ENCODE assay signal across 8 cellular contexts in genomic region chr10:98133075-98133752, GRCh38. TPM values are rescaled to one million over a fixed set of nuclear protein-coding genes. Genes with fewer than 3 reads are reported as not detected.
A peak's percentile ranks its signal among the peaks of the same experiment; 100 is the strongest.
DNase-seq lines count a peak whose midpoint lies in the region; ATAC-seq and TF ChIP-seq lines count a peak whose summit lies in the region.
"Not testable (repeated sequence)": the region's sequence is repeated elsewhere in the genome, so short reads cannot be mapped to it uniquely, and the experiment has no call there.

No MANE protein-coding gene starts in this region.

- not testable (repeated sequence) for H3K27me3 ChIP-seq in DND-41 (ENCODE audit: insufficient read depth, low read length, poor library complexity)

- peaks cover 38% of the 10 kb centered on the region for H3K4me1 ChIP-seq in DND-41 (ENCODE audit: insufficient read depth, low read length)

- H3K9me3 Mint-ChIP-seq in activated CD8-positive, alpha-beta T cell treated with anti-CD3 and anti-CD28 coated beads for 36 hours; immature natural killer cell; stimulated activated naive CD8-positive, alpha-beta T cell treated with anti-CD3 and anti-CD28 coated beads, Interleukin-15, amount 100 ng/mL, for 72 hours: not testable (repeated sequence)

- H3K9ac ChIP-seq in DND-41 (ENCODE audit: low read depth, low read length) = not testable (repeated sequence)

- CTCF ChIA-PET in activated CD8-positive, alpha-beta T cell treated with anti-CD3 and anti-CD28 coated beads for 36 hours (lab: Charles Lee) = interaction anchor here (1.6 kb wide), 1 partner anchor 177 kb away, joined by 4 read pairs; no protein-coding TSS in a partner anchor

- peak overlapping the region; percentile 18 for H3K4me3 Mint-ChIP-seq in activated CD8-positive, alpha-beta T cell treated with anti-CD3 and anti-CD28 coated beads for 36 hours
- peak overlapping the region in 4 of 5 donors; percentile 53 to 78 (median 68) for H3K4me3 Mint-ChIP-seq in immature natural killer cell
- H3K4me3 Mint-ChIP-seq in stimulated activated naive CD8-positive, alpha-beta T cell treated with anti-CD3 and anti-CD28 coated beads, Interleukin-15, amount 100 ng/mL, for 72 hours = peak overlapping the region; percentile 27 to 67

- not testable (repeated sequence) for H3K27ac ChIP-seq in DND-41 (ENCODE audit: low read length)

- H3K4me1 Mint-ChIP-seq in activated CD8-positive, alpha-beta T cell treated with anti-CD3 and anti-CD28 coated beads for 36 hours (ENCODE audit: low read depth) = peaks cover 38% of the 10 kb centered on the region
- peaks cover 32 to 42% of the 10 kb centered on the region in 2 donors for H3K4me1 Mint-ChIP-seq in immature natural killer cell
- H3K4me1 Mint-ChIP-seq in stimulated activated naive CD8-positive, alpha-beta T cell treated with anti-CD3 and anti-CD28 coated beads, Interleukin-15, amount 100 ng/mL, for 72 hours = peaks cover 48% of the 10 kb centered on the region

- H3K79me2 ChIP-seq in DND-41 (ENCODE audit: insufficient read depth, low read length) = peaks cover 38% of the 10 kb centered on the region

- intact Hi-C loops in activated CD8-positive, alpha-beta T cell treated with anti-CD3 and anti-CD28 coated beads for 36 hours (cut with micrococcal nuclease) = not testable (repeated sequence)

- POLR2A ChIA-PET in activated CD8-positive, alpha-beta T cell treated with anti-CD3 and anti-CD28 coated beads for 36 hours (lab: Charles Lee) = interaction anchor here (1.2 kb wide), 1 partner anchor 64 kb away, joined by 4 read pairs; no protein-coding TSS in a partner anchor

- H3K27me3 Mint-ChIP-seq in activated CD8-positive, alpha-beta T cell treated with anti-CD3 and anti-CD28 coated beads for 36 hours; immature natural killer cell (ENCODE audit: low read depth in 3 of 3); stimulated activated naive CD8-positive, alpha-beta T cell treated with anti-CD3 and anti-CD28 coated beads, Interleukin-15, amount 100 ng/mL, for 72 hours: not testable (repeated sequence)

- not testable (repeated sequence) for DNase-seq in DND-41; activated CD8-positive, alpha-beta T cell treated with anti-CD3 and anti-CD28 coated beads for 36 hours; immature natural killer cell; stimulated activated naive CD8-positive, alpha-beta T cell treated with anti-CD3 and anti-CD28 coated beads, Interleukin-15, amount 100 ng/mL, for 72 hours
- peak; percentile 57 for DNase-seq in MV-4-11 (lab: John Stamatoyannopoulos, UW)

- H4K20me1 ChIP-seq in DND-41 (ENCODE audit: insufficient read depth, low read length) = not testable (repeated sequence)

- H3K4me2 ChIP-seq in DND-41 (ENCODE audit: insufficient read depth, low read length) = not testable (repeated sequence)

- H3K27ac Mint-ChIP-seq in activated CD8-positive, alpha-beta T cell treated with anti-CD3 and anti-CD28 coated beads for 36 hours = peak overlapping the region; percentile 73
- H3K27ac Mint-ChIP-seq in immature natural killer cell = peak overlapping the region in 3 of 6 donors; percentile 7 to 91 (median 25)
- H3K27ac Mint-ChIP-seq in stimulated activated naive CD8-positive, alpha-beta T cell treated with anti-CD3 and anti-CD28 coated beads, Interleukin-15, amount 100 ng/mL, for 72 hours = not testable (repeated sequence)

- H3K4me3 ChIP-seq in DND-41 (ENCODE audit: low read depth in 1 of 2, low read length in 2 of 2) = not testable (repeated sequence)

- not testable (repeated sequence) for TF ChIP-seq CTCF in DND-41 (IDR thresholded peaks at IDR 0.05; ENCODE audit: borderline replicate concordance, extremely low read depth, low read length, poor library complexity, severe bottlenecking); activated CD8-positive, alpha-beta T cell treated with anti-CD3 and anti-CD28 coated beads for 36 hours (IDR thresholded peaks at IDR 0.05)

- not testable (repeated sequence) for H3K9me3 ChIP-seq in DND-41 (ENCODE audit: insufficient read depth, low read length, severe bottlenecking)

- peaks cover 13% of the 10 kb centered on the region for H3K36me3 Mint-ChIP-seq in activated CD8-positive, alpha-beta T cell treated with anti-CD3 and anti-CD28 coated beads for 36 hours (ENCODE audit: low read depth)
- H3K36me3 Mint-ChIP-seq in immature natural killer cell = not testable (repeated sequence)

- not testable (repeated sequence) for ATAC-seq in DND-41 (ENCODE audit: insufficient read depth, low read depth); activated CD8-positive, alpha-beta T cell treated with anti-CD3 and anti-CD28 coated beads for 36 hours; stimulated activated naive CD8-positive, alpha-beta T cell treated with anti-CD3 and anti-CD28 coated beads, Interleukin-15, amount 100 ng/mL, for 72 hours
- ATAC-seq in GM19043 (IDR thresholded peaks at IDR 0.05; ENCODE audit: low read depth, unreplicated experiment) (peak; percentile 45), GM21786 (IDR thresholded peaks at IDR 0.05; ENCODE audit: unreplicated experiment) (peak; percentile 41), HG03103 (IDR thresholded peaks at IDR 0.05; ENCODE audit: low read depth, unreplicated experiment) (peak; percentile 34)

- not testable (repeated sequence) for H3K36me3 ChIP-seq in DND-41 (ENCODE audit: insufficient read depth, low read length)

- peak overlapping the region; percentile 99 for H2AFZ ChIP-seq in DND-41 (ENCODE audit: low read depth, low read length)

RNA-seq across cellular contexts. Expression of gene R3HCC1L, which starts 1.2 kb away (rescaled TPM):
- total RNA-seq in activated CD8-positive, alpha-beta T cell treated with anti-CD3 and anti-CD28 coated beads for 36 hours = 10 to 100 TPM; 15.7 to 16.5 TPM
- polyA plus RNA-seq in immature natural killer cell = 10 to 100 TPM in 1 of 3 donors, 1 to 10 TPM in 1, under 1 TPM in 1; 0.22 to 13.9 (median 8.1) TPM

Comparison
In these comparisons a context has a peak if more than half of its experiments do, and no peak if none do; other contexts are left out.
1. H3K4me3 Mint-ChIP-seq: peak in every context shown above with its lines; median percentile 68 in immature natural killer cell; 47 in stimulated activated naive CD8-positive, alpha-beta T cell treated with anti-CD3 and anti-CD28 coated beads, Interleukin-15, amount 100 ng/mL, for 72 hours; 18 in activated CD8-positive, alpha-beta T cell treated with anti-CD3 and anti-CD28 coated beads for 36 hours.